ENCODE assay signal across 8 cellular contexts in genomic region chr20:37344506-37345338, GRCh38. TPM values are rescaled to one million over a fixed set of nuclear protein-coding genes. Genes with fewer than 3 reads are reported as not detected.
DNase-seq lines count a peak whose midpoint lies in the region; ATAC-seq, FAIRE-seq and TF ChIP-seq lines count a peak whose summit lies in the region.

No MANE protein-coding gene starts in this region.

- TF ChIP-seq CTCF in glutamatergic neuron (IDR thresholded peaks at IDR 0.05; ENCODE audit: partially characterized antibody, unreplicated experiment): no peak

- DNase-seq in GM12891 (ENCODE audit: insufficient read length, low spot score): no peak
- peak; percentile 54 for DNase-seq in RCC 7860 (ENCODE audit: low spot score)
- no peak for DNase-seq in glutamatergic neuron
- DNase-seq in sciatic nerve (ENCODE audit: low spot score): peak; percentile 48
- no peak for DNase-seq in G401 (ENCODE audit: low spot score)
- DNase-seq in GM19240 (ENCODE audit: insufficient read length, low spot score): no peak
- DNase-seq in HUDEP-2 (lab: John Stamatoyannopoulos, UW; ENCODE audit: unreplicated experiment in 76 of 76): no peak
- DNase-seq in foreskin melanocyte: no peak

- in situ Hi-C loops in G401 (cut with HindIII; ENCODE audit: low sequenced_read_pairs): no loop called here

- intact Hi-C loops in sciatic nerve (cut with DNase I): no loop called here

- H3K4me1 Mint-ChIP-seq in glutamatergic neuron (ENCODE audit: low read depth, unreplicated experiment): no peaks in the 10 kb centered on the region

- no peaks in the 10 kb centered on the region for H3K36me3 Mint-ChIP-seq in glutamatergic neuron (ENCODE audit: unreplicated experiment)

- ATAC-seq in sciatic nerve: no peak

- H3K27me3 Mint-ChIP-seq in glutamatergic neuron (ENCODE audit: unreplicated experiment): peaks cover 9% of the 10 kb centered on the region

- H3K27ac Mint-ChIP-seq in glutamatergic neuron (ENCODE audit: unreplicated experiment): no peak overlapping the region

- H3K9me3 Mint-ChIP-seq in glutamatergic neuron (ENCODE audit: unreplicated experiment): peaks cover 4% of the 10 kb centered on the region

- H3K4me3 Mint-ChIP-seq in glutamatergic neuron (ENCODE audit: unreplicated experiment): peak overlapping the region; percentile 65

- no peak for TF ChIP-seq POLR2A in GM12891 (IDR thresholded peaks at IDR 0.05; ENCODE audit: low read depth, low read length)

- FAIRE-seq in GM12891 (lab: Jason Lieb, UNC): peak; percentile 33
- FAIRE-seq in RCC 7860 (lab: Jason Lieb, UNC): no peak

TF ChIP-seq in GM12891, 5 proteins besides CTCF, POLR2A, EP300 and RAD21:
- TF ChIP-seq PAX5 (IDR thresholded peaks at IDR 0.05; ENCODE audit: insufficient read depth, low read length, severe bottlenecking) (no peak), POU2F2 (IDR thresholded peaks at IDR 0.05; ENCODE audit: low read depth, low read length) (no peak), TAF1 (IDR thresholded peaks at IDR 0.05; ENCODE audit: low read depth, low read length) (no peak), SPI1 (IDR thresholded peaks at IDR 0.05; ENCODE audit: low read depth, low read length) (no peak), POLR2AphosphoS5 (IDR thresholded peaks at IDR 0.05; ENCODE audit: low read depth, low read length) (no peak)

RNA-seq across cellular contexts. Expression of gene SRC, which starts 1.2 kb away (rescaled TPM):
- polyA plus RNA-seq in GM12891 (2012; ENCODE audit: low read depth, missing spikeins): 24.6 TPM
- total RNA-seq in glutamatergic neuron (ENCODE audit: unreplicated experiment) (39.2 TPM), sciatic nerve (23.7 TPM)
- total RNA-seq in G401 (2014; rRNA removed; shearing (Covaris generic)): 15.9 and 16.8 TPM in 2 replicates

RNA-seq across cellular contexts. Expression of gene MANBAL, which starts 55.3 kb away (rescaled TPM):
- polyA plus RNA-seq in GM12891 (2012; ENCODE audit: low read depth, missing spikeins): 17.5 TPM
- total RNA-seq in glutamatergic neuron (ENCODE audit: unreplicated experiment): 27.9 TPM
- total RNA-seq in sciatic nerve: 34.1 TPM
- total RNA-seq in G401 (2014; rRNA removed; shearing (Covaris generic)): 70.1 and 73.5 TPM in 2 replicates

Comparison
In these comparisons a context has a peak if more than half of its experiments do, and no peak if none do; other contexts are left out.
1. DNase-seq: peak in RCC 7860 (single experiment) and sciatic nerve (single experiment); none in GM12891 (single experiment), glutamatergic neuron (single experiment), G401 (single experiment), GM19240 (single experiment), HUDEP-2 (0 of 76) and foreskin melanocyte (single experiment).